Comparison of ENCODE assay signal across 20 cellular contexts in genomic region chr13:91950803-91951202, GRCh38.
DNase-seq lines count a peak whose midpoint lies in the region; ATAC-seq, FAIRE-seq and TF ChIP-seq lines count a peak whose summit lies in the region.
"Had no signal": no experiment of that assay in that cellular context is flagged by ENCODE, and none has a peak within 500 bp of the region (broad histone marks: within the 10 kb centered on the region; RNA-seq: fewer than 3 reads in every experiment).

No MANE protein-coding gene starts in this region.

- WGBS in A549 (ENCODE audit: missing lambda C conversion rate) = 7% methylated on average over 1 of the region's 1 CpG

- no peaks in the 10 kb centered on the region for H3K4me1 Mint-ChIP-seq in activated T-cell treated with anti-CD3 and anti-CD28 coated beads, Interleukin-2, amount 50 U/mL, for 72 hours (ENCODE audit: low read depth)
- H3K4me1 Mint-ChIP-seq: CD4-positive, alpha-beta memory T cell had no signal

- FAIRE-seq in A549 (lab: Jason Lieb, UNC) = no peak
- FAIRE-seq: GM12891, GM18507, H54 had no signal

- H3K27me3 Mint-ChIP-seq in activated T-cell treated with anti-CD3 and anti-CD28 coated beads, Interleukin-2, amount 50 U/mL, for 72 hours (ENCODE audit: low read depth) = no peaks in the 10 kb centered on the region
- H3K27me3 Mint-ChIP-seq: CD4-positive, alpha-beta memory T cell had no signal

- no peak for TF ChIP-seq CTCF in A549 (IDR thresholded peaks at IDR 0.05)
- no peak for TF ChIP-seq CTCF in WERI-Rb-1 (IDR thresholded peaks at IDR 0.05; ENCODE audit: low read depth, low read length)

- H3K36me3 ChIP-seq in WERI-Rb-1 = peaks cover 12% of the 10 kb centered on the region
- H3K36me3 ChIP-seq: HAP-1 had no signal

- no peaks in the 10 kb centered on the region for H3K27me3 ChIP-seq in WERI-Rb-1 (ENCODE audit: insufficient read depth, low read depth, severe bottlenecking)

- H3K27ac Mint-ChIP-seq in activated T-cell treated with anti-CD3 and anti-CD28 coated beads, Interleukin-2, amount 50 U/mL, for 72 hours = no peak overlapping the region
- H3K27ac Mint-ChIP-seq: CD4-positive, alpha-beta memory T cell; HFFc6 had no signal

- H3K4me3 ChIP-seq in A549 (no peak overlapping the region), WERI-Rb-1 (ENCODE audit: low read depth, low read length) (no peak overlapping the region)
- H3K4me3 ChIP-seq: HAP-1 had no signal

- TF ChIP-seq POLR2A in A549 (IDR thresholded peaks at IDR 0.05; ENCODE audit: low read length) = no peak

- no peak for DNase-seq in A549 (ENCODE audit: low read depth in 1 of 2, low spot score in 1 of 2)
- peak; percentile 44 for DNase-seq in NCI-H69 (lab: John Stamatoyannopoulos, UW)
- no peak for DNase-seq in WERI-Rb-1
- DNase-seq in NCI-H1417 treated with DMSO at 0.1 percent for 48 hours (lab: John Stamatoyannopoulos, UW) = no peak
- no peak for DNase-seq in activated T-cell treated with anti-CD3 and anti-CD28 coated beads, Interleukin-2, amount 50 U/mL, for 72 hours
- DNase-seq: 8988T; C1 segment of cervical spinal cord; Calu3; CD4-positive, alpha-beta memory T cell; COR-L47; DMS53; DMS79 treated with DMSO at 0.1 percent for 48 hours; GF-D8; GOT3; HFFc6 had no signal

- H3K4me3 Mint-ChIP-seq in activated T-cell treated with anti-CD3 and anti-CD28 coated beads, Interleukin-2, amount 50 U/mL, for 72 hours = no peak overlapping the region
- H3K4me3 Mint-ChIP-seq: CD4-positive, alpha-beta memory T cell; HFFc6 had no signal

- no peaks in the 10 kb centered on the region for H3K4me1 ChIP-seq in A549
- H3K4me1 ChIP-seq: HAP-1 had no signal

- no peak overlapping the region for H3K4me2 ChIP-seq in A549

- TF ChIP-seq RAD21 in A549 (conservative IDR thresholded peaks at IDR 0.05 in 1 of 2, IDR thresholded peaks at IDR 0.05 in 1 of 2) = no peak

- POLR2A ChIA-PET in A549 (lab: Yijun Ruan, JAX) = no interaction called here

- CTCF ChIA-PET in A549 (lab: Yijun Ruan, JAX) = no interaction called here

- H3K36me3 Mint-ChIP-seq in activated T-cell treated with anti-CD3 and anti-CD28 coated beads, Interleukin-2, amount 50 U/mL, for 72 hours (ENCODE audit: insufficient read depth in 2 of 2) = no peaks in the 10 kb centered on the region
- H3K36me3 Mint-ChIP-seq: CD4-positive, alpha-beta memory T cell had no signal

- ATAC-seq in A549 = no peak
- ATAC-seq in activated T-cell treated with anti-CD3 and anti-CD28 coated beads, Interleukin-2, amount 50 U/mL, for 72 hours (replicated peaks in 1 of 2) = no peak
- no peak for ATAC-seq in HG03045 (IDR thresholded peaks at IDR 0.05; ENCODE audit: unreplicated experiment)

- H3K9me3 Mint-ChIP-seq in activated T-cell treated with anti-CD3 and anti-CD28 coated beads, Interleukin-2, amount 50 U/mL, for 72 hours = peaks cover 2 to 4% of the 10 kb centered on the region in 2 donors

- H3K27ac ChIP-seq in A549 (no peak overlapping the region), WERI-Rb-1 (peak overlapping the region; percentile 31)

- no peak for TF ChIP-seq EP300 in A549 (IDR thresholded peaks at IDR 0.05)

- H3K9me3 ChIP-seq in A549 (no peaks in the 10 kb centered on the region), WERI-Rb-1 (ENCODE audit: severe bottlenecking) (peaks cover 2% of the 10 kb centered on the region)
- H3K9me3 ChIP-seq: HAP-1 had no signal

TF ChIP-seq in A549, 52 proteins besides CTCF, POLR2A, EP300 and RAD21:
- TF ChIP-seq ESRRA (IDR thresholded peaks at IDR 0.05; ENCODE audit: borderline replicate concordance, low read length) (no peak), MAFK (IDR thresholded peaks at IDR 0.05; ENCODE audit: partially characterized antibody) (peak; percentile 45)
